In the genomic region with DNA sequence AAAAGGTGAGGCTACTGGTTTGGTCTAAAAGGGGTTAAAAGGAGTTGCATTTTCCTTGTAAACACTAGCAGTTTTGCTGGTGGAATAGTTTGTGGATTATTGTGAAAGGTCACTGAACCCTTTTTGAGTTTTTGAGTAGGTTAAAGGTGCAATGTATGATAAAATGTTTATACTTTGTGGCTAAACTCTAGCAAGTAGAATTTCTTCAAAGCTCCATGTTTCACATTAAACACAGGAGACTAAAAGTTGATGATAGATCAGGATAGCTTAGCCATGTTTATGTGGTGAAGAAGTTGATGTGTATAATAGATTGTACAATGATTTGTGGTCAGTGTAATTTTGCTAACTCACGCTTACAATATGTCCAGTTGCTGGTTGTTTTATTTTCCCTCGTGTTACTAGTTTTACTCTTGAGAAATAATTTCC, we compare ENCODE assay signal across 23 cellular contexts.
"Had no signal": no experiment of that assay in that cellular context is flagged by ENCODE, and none has a peak within 500 bp of the region (broad histone marks: within the 10 kb centered on the region; RNA-seq: fewer than 3 reads in every experiment).

No MANE protein-coding gene starts in this region.

- H3K9me3 ChIP-seq: esophagus squamous epithelium, ovary, psoas muscle, tibial nerve had no signal

- DNase-seq: activated CD4-positive, alpha-beta T cell treated with anti-CD3 and anti-CD28 coated beads for 1 hour; activated CD8-positive, alpha-beta memory T cell treated with anti-CD3 and anti-CD28 coated beads for 24 hours; activated CD8-positive, alpha-beta memory T cell treated with anti-CD3 and anti-CD28 coated beads, Interleukin-2, amount 50 U/mL, for 48 hours; activated effector memory CD4-positive, alpha-beta T cell treated with Interleukin-2 at 50 U/mL for 16 hours; activated naive CD4-positive, alpha-beta T cell treated with anti-CD3 and anti-CD28 coated beads, Interleukin-2, amount 50 U/mL, for 16 hours; activated T-cell treated with anti-CD3 and anti-CD28 coated beads, Interleukin-2, amount 50 U/mL, for 48 hours; effector memory CD8-positive, alpha-beta T cell; esophagus squamous epithelium; foreskin keratinocyte; glutamatergic neuron; hypothalamus; kidney; midbrain; ovary; psoas muscle; right cardiac atrium; T1000; WERI-Rb-1 had no signal

- ATAC-seq: effector memory CD8-positive, alpha-beta T cell; foreskin keratinocyte; left lobe of liver; psoas muscle; right cardiac atrium had no signal

- H3K36me3 ChIP-seq: ovary had no signal

- H3K27ac ChIP-seq: cardiac muscle cell, esophagus squamous epithelium, foreskin keratinocyte, neural progenitor cell, ovary, psoas muscle, skin epidermis, tibial nerve, WERI-Rb-1 had no signal

- H3K4me1 ChIP-seq: neural progenitor cell, psoas muscle had no signal

- H3K4me3 ChIP-seq: cardiac muscle cell, esophagus squamous epithelium, neural progenitor cell, ovary, psoas muscle, skin epidermis, tibial nerve had no signal

- H3K27me3 ChIP-seq: cardiac muscle cell, esophagus squamous epithelium, foreskin keratinocyte, neural progenitor cell, ovary, tibial nerve had no signal
